In the genomic region with DNA sequence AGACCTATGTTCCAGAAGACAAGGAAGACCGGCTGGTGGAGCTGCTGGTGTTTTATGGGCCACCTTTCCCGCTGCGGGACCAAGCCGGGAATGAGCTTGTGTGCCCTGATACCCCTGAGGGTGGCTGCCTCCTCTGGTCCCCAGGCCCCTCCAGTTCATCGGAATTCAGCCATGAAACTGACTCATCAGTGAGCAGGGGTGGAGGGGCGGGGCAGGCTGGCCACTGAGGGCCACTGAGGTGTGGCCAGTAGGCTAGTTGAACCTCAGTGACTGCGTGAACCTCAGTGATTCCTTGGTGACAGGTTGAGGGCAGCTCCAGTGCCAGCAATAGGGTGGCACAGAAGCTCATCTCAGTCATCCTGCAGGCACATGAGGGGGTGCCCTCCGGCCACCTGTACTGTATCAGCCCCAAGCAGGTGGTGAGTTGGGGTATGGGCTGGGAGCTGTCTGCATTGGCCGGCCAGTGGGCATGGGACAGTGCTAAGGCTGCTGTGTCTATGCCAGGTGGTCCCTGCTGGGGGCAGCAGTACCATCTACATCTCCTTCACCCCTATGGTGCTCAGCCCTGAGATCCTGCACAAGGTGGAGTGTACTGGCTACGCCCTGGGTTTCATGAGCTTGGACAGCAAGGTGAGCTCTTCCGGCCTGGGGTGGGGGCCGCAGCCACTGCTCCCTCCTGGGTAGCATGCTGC, we compare ENCODE assay signal across 1 cellular context.
TF ChIP-seq lines count a peak whose summit lies in the region.

No MANE protein-coding gene starts in this region.

TF ChIP-seq in HepG2, 621 proteins besides CTCF, POLR2A, EP300 and RAD21 (continued from another document):
- TF ChIP-seq FOXA3 (CRISPR knock-in tag; IDR thresholded peaks at IDR 0.05) (no peak), NFYC (CRISPR knock-in tag; IDR thresholded peaks at IDR 0.05) (no peak), ZFX (CRISPR knock-in tag; IDR thresholded peaks at IDR 0.05; ENCODE audit: low read depth) (no peak), ZNF788 (CRISPR knock-in tag; IDR thresholded peaks at IDR 0.05; ENCODE audit: borderline replicate concordance) (no peak), ZNF274 (CRISPR knock-in tag; IDR thresholded peaks at IDR 0.05) (no peak), AGO2 (optimal IDR thresholded peaks at IDR 0.05; ENCODE audit: low read depth, low read length) (peak; percentile 97), POLR2AphosphoS5 (IDR thresholded peaks at IDR 0.05; ENCODE audit: low read depth, low read length) (peak; percentile 39), TAF1 (CRISPR knock-in tag; IDR thresholded peaks at IDR 0.05) (no peak), ZNF737 (CRISPR knock-in tag; IDR thresholded peaks at IDR 0.05; ENCODE audit: borderline replicate concordance) (no peak), KDM5B (CRISPR knock-in tag; IDR thresholded peaks at IDR 0.05; ENCODE audit: borderline replicate concordance) (peak; percentile 64), NFE2L1 (CRISPR knock-in tag; IDR thresholded peaks at IDR 0.05; ENCODE audit: borderline replicate concordance) (no peak)
- TF ChIP-seq, protein P1, sequence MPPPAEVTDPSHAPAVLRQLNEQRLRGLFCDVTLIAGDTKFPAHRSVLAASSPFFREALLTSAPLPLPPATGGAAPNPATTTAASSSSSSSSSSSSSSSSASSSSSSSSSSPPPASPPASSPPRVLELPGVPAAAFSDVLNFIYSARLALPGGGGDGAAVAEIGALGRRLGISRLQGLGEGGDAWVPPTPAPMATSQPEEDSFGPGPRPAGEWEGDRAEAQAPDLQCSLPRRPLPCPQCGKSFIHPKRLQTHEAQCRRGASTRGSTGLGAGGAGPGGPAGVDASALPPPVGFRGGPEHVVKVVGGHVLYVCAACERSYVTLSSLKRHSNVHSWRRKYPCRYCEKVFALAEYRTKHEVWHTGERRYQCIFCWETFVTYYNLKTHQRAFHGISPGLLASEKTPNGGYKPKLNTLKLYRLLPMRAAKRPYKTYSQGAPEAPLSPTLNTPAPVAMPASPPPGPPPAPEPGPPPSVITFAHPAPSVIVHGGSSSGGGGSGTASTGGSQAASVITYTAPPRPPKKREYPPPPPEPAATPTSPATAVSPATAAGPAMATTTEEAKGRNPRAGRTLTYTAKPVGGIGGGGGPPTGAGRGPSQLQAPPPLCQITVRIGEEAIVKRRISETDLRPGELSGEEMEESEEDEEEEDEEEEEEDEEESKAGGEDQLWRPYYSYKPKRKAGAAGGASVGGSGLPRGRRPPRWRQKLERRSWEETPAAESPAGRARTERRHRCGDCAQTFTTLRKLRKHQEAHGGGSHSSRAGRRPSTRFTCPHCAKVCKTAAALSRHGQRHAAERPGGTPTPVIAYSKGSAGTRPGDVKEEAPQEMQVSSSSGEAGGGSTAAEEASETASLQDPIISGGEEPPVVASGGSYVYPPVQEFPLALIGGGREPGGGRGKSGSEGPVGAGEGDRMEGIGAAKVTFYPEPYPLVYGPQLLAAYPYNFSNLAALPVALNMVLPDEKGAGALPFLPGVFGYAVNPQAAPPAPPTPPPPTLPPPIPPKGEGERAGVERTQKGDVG (CRISPR knock-in tag; IDR thresholded peaks at IDR 0.05; ENCODE audit: borderline replicate concordance) = no peak
- TF ChIP-seq, protein P2, sequence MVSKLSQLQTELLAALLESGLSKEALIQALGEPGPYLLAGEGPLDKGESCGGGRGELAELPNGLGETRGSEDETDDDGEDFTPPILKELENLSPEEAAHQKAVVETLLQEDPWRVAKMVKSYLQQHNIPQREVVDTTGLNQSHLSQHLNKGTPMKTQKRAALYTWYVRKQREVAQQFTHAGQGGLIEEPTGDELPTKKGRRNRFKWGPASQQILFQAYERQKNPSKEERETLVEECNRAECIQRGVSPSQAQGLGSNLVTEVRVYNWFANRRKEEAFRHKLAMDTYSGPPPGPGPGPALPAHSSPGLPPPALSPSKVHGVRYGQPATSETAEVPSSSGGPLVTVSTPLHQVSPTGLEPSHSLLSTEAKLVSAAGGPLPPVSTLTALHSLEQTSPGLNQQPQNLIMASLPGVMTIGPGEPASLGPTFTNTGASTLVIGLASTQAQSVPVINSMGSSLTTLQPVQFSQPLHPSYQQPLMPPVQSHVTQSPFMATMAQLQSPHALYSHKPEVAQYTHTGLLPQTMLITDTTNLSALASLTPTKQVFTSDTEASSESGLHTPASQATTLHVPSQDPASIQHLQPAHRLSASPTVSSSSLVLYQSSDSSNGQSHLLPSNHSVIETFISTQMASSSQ (IDR thresholded peaks at IDR 0.05; ENCODE audit: low read depth) = no peak
- TF ChIP-seq, protein P2 (CRISPR knock-in tag; IDR thresholded peaks at IDR 0.05; ENCODE audit: borderline replicate concordance) = 0 out of 2 replicates have a peak, but pooled peaks have one; percentile 38
